Comparison of ENCODE assay signal across 8 cellular contexts in the genomic region with DNA sequence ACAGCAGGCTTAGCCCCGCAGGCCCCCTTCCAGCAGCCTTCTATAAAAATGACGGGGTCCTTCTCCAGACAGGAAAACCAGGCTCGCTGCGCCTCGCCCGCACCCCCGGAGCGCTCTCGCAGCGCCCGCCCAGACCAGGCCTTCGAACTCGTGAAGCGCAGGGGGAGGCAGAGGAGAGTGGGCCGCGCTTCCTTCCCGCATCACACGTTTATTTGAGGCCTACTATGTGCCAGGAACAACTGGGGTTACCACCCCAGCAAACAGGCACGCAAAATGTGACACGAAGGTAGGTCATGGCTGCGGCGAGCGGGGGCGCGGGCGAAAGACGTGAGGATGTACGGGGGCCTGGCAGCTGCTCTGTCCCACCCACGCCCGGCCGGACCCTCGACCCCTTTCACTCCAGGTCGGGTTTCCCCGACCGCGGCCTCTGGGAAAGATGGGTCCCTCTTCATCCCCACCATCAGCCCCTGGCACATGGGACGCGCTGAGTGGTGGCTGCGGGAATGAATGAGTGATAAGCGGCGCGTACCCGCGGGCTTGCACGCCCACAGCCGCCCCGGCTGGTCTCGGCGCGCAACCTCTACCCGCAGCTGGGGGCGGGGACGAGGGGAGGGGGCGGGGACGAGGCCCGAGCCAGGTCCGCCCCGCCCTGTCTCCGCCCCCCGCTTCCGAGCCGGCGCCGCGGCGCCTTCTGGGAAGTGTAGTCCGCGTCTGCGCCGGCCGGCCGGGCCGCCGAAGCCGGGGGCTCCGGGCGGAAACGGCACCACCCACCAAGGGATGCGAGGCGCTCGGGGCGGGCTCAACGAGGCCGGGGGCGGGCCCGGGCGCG. TPM values are rescaled to one million over a fixed set of nuclear protein-coding genes. Genes with fewer than 3 reads are reported as not detected.
DNase-seq lines count a peak whose midpoint lies in the region; ATAC-seq and TF ChIP-seq lines count a peak whose summit lies in the region.

No MANE protein-coding gene starts in this region.

- no peaks in the 10 kb centered on the region for H3F3A ChIP-seq in OCI-LY1 (ENCODE audit: insufficient read depth, low read length)

- DNase-seq in CMK (ENCODE audit: low read depth), result peak; percentile 65
- peak; percentile 73 for DNase-seq in HT1080 (ENCODE audit: low read depth)
- DNase-seq in activated T-cell treated with anti-CD3 and anti-CD28 coated beads for 48 hours (ENCODE audit: low read depth), result peak; percentile 96
- no peak for DNase-seq in epithelial cell of proximal tubule (ENCODE audit: low read depth)
- DNase-seq in mucosa of gallbladder (ENCODE audit: low spot score), result peak; percentile 90
- peak; percentile 91 to 92 for DNase-seq in stimulated activated CD8-positive, alpha-beta memory T cell treated with anti-CD3 and anti-CD28 coated beads, Interleukin-2, amount 100 ng/mL, for 48 hours (ENCODE audit: low read depth in 2 of 2)

- no peaks in the 10 kb centered on the region for H3K9me2 ChIP-seq in OCI-LY1 (ENCODE audit: low read depth, low read length)

- no peaks in the 10 kb centered on the region for H4K20me1 ChIP-seq in OCI-LY1 (ENCODE audit: insufficient read depth, low read length)

- H3K4me2 ChIP-seq in OCI-LY1 (ENCODE audit: low read length), result peak overlapping the region; percentile 68

- no peaks in the 10 kb centered on the region for H3K79me2 ChIP-seq in OCI-LY1 (ENCODE audit: insufficient read depth, low read length)

- no peak for TF ChIP-seq CTCF in OCI-LY1 (IDR thresholded peaks at IDR 0.05; ENCODE audit: low read length)
- no peak for TF ChIP-seq CTCF in epithelial cell of proximal tubule (conservative IDR thresholded peaks at IDR 0.05; ENCODE audit: low read depth, low read length)

- ATAC-seq in GM21360 (IDR thresholded peaks at IDR 0.05; ENCODE audit: unreplicated experiment), result peak; percentile 95

- no peak overlapping the region for H3K27ac ChIP-seq in OCI-LY1 (ENCODE audit: low read depth, low read length, poor library complexity, severe bottlenecking)

- H3K9ac ChIP-seq in OCI-LY1 (ENCODE audit: low read length), result peak overlapping the region; percentile 50; the same call in 1 of the 2 replicates

- H2AFZ ChIP-seq in OCI-LY1 (ENCODE audit: low read length), result 0 out of 2 replicates have a peak overlapping the region, but pooled peaks have one; percentile 10

- H3K9me3 ChIP-seq in OCI-LY1 (ENCODE audit: low read length), result peaks cover 18% of the 10 kb centered on the region

- H3K4me1 ChIP-seq in OCI-LY1 (ENCODE audit: insufficient read depth, low read length, severe bottlenecking), result peaks cover 14% of the 10 kb centered on the region

- H3K4me3 ChIP-seq in OCI-LY1 (ENCODE audit: low read depth, low read length, poor library complexity, severe bottlenecking) (peak overlapping the region; percentile 82), epithelial cell of proximal tubule (ENCODE audit: low read depth, low read length) (peak overlapping the region; percentile 74)

- H3K27me3 ChIP-seq in OCI-LY1 (ENCODE audit: insufficient read depth, low read length), result no peaks in the 10 kb centered on the region

- no peaks in the 10 kb centered on the region; the same call in 1 of the 2 replicates for H3K36me3 ChIP-seq in OCI-LY1 (ENCODE audit: insufficient read depth, low read length)

RNA-seq across cellular contexts. Expression of gene ZNF467, which starts 59.1 kb away (rescaled TPM):
- total RNA-seq in HT1080 (2014; rRNA removed; shearing (Covaris generic)), result 1.7 and 2.4 TPM in 2 replicates
- polyA plus RNA-seq in HT1080 (2015; cell fraction: cytosol; rRNA removed), result 1.8 and 2.6 TPM in 2 replicates
- polyA plus RNA-seq in HT1080 (2015; cell fraction: nucleus; rRNA removed), result 2.6 and 3.5 TPM in 2 replicates
- 0.07 and 0.12 TPM in 2 replicates for total RNA-seq in epithelial cell of proximal tubule
- 31.1 TPM for total RNA-seq in mucosa of gallbladder
